Comparison of ENCODE assay signal across 30 cellular contexts in the genomic region with DNA sequence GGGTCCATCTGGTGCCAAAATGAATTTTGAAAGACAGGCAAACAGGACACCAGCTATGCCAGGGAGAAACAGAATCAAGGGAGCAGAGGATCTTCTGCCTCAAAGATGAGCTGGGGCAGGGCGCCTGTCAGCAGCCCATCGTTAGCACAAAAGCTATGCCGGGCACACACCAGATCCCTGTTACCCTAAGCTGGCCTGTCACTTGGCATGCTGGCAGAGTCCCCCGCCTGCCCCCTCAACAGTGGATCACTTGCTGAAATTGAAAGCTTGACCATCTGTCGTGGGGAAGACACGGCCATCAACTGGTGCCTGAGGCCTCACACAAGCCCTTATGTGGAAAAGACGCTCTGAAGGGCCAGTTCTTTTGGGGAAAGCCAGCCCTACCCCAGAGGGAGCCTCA.
DNase-seq lines count a peak whose midpoint lies in the region; ATAC-seq and TF ChIP-seq lines count a peak whose summit lies in the region.
"Had no signal": no experiment of that assay in that cellular context is flagged by ENCODE, and none has a peak within 500 bp of the region (broad histone marks: within the 10 kb centered on the region; RNA-seq: fewer than 3 reads in every experiment).

No MANE protein-coding gene starts in this region.

- peaks cover 0 to 6% (median 0%) of the 10 kb centered on the region in 9 donors for H3K36me3 ChIP-seq in heart left ventricle
- no peaks in the 10 kb centered on the region for H3K36me3 ChIP-seq in neuronal stem cell (replicated peaks in 1 of 2; ENCODE audit: control insufficient read depth in 2 of 2, insufficient read depth in 2 of 2, low read length in 2 of 2)
- no peaks in the 10 kb centered on the region for H3K36me3 ChIP-seq in uterus
- H3K36me3 ChIP-seq: ascending aorta, Peyer's patch, thoracic aorta had no signal

- no peak overlapping the region for H3K4me3 Mint-ChIP-seq in chondrocyte (ENCODE audit: unreplicated experiment)
- H3K4me3 Mint-ChIP-seq: central memory CD8-positive, alpha-beta T cell; memory B cell; naive thymus-derived CD4-positive, alpha-beta T cell had no signal

- H3K27me3 ChIP-seq in heart left ventricle (no peaks in the 10 kb centered on the region), neuronal stem cell (ENCODE audit: control insufficient read depth in 3 of 3, insufficient read depth in 3 of 3, low read depth in 1 of 3, low read length in 3 of 3) (no peaks in the 10 kb centered on the region), uterus (no peaks in the 10 kb centered on the region)
- H3K27me3 ChIP-seq: ascending aorta, Peyer's patch had no signal

- no peak for ATAC-seq in Right ventricle myocardium inferior
- no peak for ATAC-seq in heart left ventricle
- no peak for ATAC-seq in GM21737 (IDR thresholded peaks at IDR 0.05; ENCODE audit: unreplicated experiment)
- ATAC-seq: activated naive CD4-positive, alpha-beta T cell treated with anti-CD3 and anti-CD28 coated beads, Interleukin-2, amount 50 U/mL, for 72 hours; esophagus mucosa; HepG2; naive thymus-derived CD4-positive, alpha-beta T cell had no signal

- no peak overlapping the region for H3K4ac ChIP-seq in neuronal stem cell (ENCODE audit: low read length)

- H3K27me3 Mint-ChIP-seq in chondrocyte (ENCODE audit: low read depth), result no peaks in the 10 kb centered on the region
- H3K27me3 Mint-ChIP-seq: memory B cell had no signal

- no peak overlapping the region for H4K8ac ChIP-seq in neuronal stem cell (ENCODE audit: low read depth, low read length)

- 79 to 84% (median 82%) methylated on average over 5 to 7 of the region's 7 CpGs for WGBS in heart left ventricle, 4 donors
- WGBS in neuronal stem cell (ENCODE audit: extremely low coverage in 2 of 2, insufficient read length in 2 of 2, insufficient replicate concordance in 1 of 2), 2 donors, result no CpG with 5 or more reads among the region's 7 CpGs

- H2BK15ac ChIP-seq in neuronal stem cell (ENCODE audit: low read length), result peak overlapping the region; percentile 79

- no peaks in the 10 kb centered on the region for H3K9me3 Mint-ChIP-seq in chondrocyte (ENCODE audit: low read depth)
- H3K9me3 Mint-ChIP-seq: activated naive CD4-positive, alpha-beta T cell treated with anti-CD3 and anti-CD28 coated beads, Interleukin-2, amount 50 U/mL, for 72 hours; central memory CD8-positive, alpha-beta T cell had no signal

- peak overlapping the region; percentile 33 for H3K27ac Mint-ChIP-seq in chondrocyte (ENCODE audit: unreplicated experiment)
- H3K27ac Mint-ChIP-seq: activated naive CD4-positive, alpha-beta T cell treated with anti-CD3 and anti-CD28 coated beads, Interleukin-2, amount 50 U/mL, for 72 hours; memory B cell; naive thymus-derived CD4-positive, alpha-beta T cell had no signal

- H3K23ac ChIP-seq in neuronal stem cell (ENCODE audit: low read depth, low read length, poor library complexity), result no peak overlapping the region

- H3K27ac ChIP-seq in heart left ventricle (peak overlapping the region in 1 of 12 donors; percentile 31), neuronal stem cell (replicated peaks; ENCODE audit: low read length) (no peak overlapping the region), uterus (peak overlapping the region; percentile 18 to 37)
- H3K27ac ChIP-seq: HL-60, Peyer's patch, thoracic aorta, VCaP had no signal

- no peak overlapping the region for H3K14ac ChIP-seq in neuronal stem cell (ENCODE audit: low read length)

- intact Hi-C loops in Right ventricle myocardium inferior (cut with DNase I), result no loop called here
- intact Hi-C loops in heart left ventricle (cut with DNase I), result no loop called here
- intact Hi-C loops in uterus (cut with DNase I; ENCODE audit: low total_unique reads), result no loop called here

- no peak for TF ChIP-seq CTCF in heart left ventricle (IDR thresholded peaks at IDR 0.05)
- no peak for TF ChIP-seq CTCF in chondrocyte (IDR thresholded peaks at IDR 0.05)
- no peak for TF ChIP-seq CTCF in uterus (IDR thresholded peaks at IDR 0.05)

- no peak overlapping the region for H3K4me2 ChIP-seq in neuronal stem cell (ENCODE audit: insufficient read depth, low read length, poor library complexity, severe bottlenecking)

- H2AK5ac ChIP-seq in neuronal stem cell (ENCODE audit: low read depth, low read length), result no peak overlapping the region

- H2BK5ac ChIP-seq in neuronal stem cell (ENCODE audit: low read length), result no peak overlapping the region

- no peak for TF ChIP-seq POLR2A in heart left ventricle (IDR thresholded peaks at IDR 0.05)
- TF ChIP-seq POLR2A in uterus (IDR thresholded peaks at IDR 0.05), result no peak

- peaks cover 54% of the 10 kb centered on the region for H3K4me1 Mint-ChIP-seq in chondrocyte (ENCODE audit: low read depth)
- H3K4me1 Mint-ChIP-seq: central memory CD8-positive, alpha-beta T cell had no signal

- no peaks in the 10 kb centered on the region for H3K79me1 ChIP-seq in neuronal stem cell (ENCODE audit: low read depth, low read length)

- no peak overlapping the region for H3K9ac ChIP-seq in neuronal stem cell (ENCODE audit: low read depth, low read length, poor library complexity)

- no peak overlapping the region for H2BK12ac ChIP-seq in neuronal stem cell (ENCODE audit: low read length)

- DNase-seq in Right ventricle myocardium inferior (ENCODE audit: missing footprints) (peak; percentile 28), heart left ventricle (no peak), chondrocyte (ENCODE audit: low spot score) (no peak), neuronal stem cell (ENCODE audit: low spot score) (no peak), uterus (no peak), DMS53 (lab: John Stamatoyannopoulos, UW) (no peak), SK-N-DZ (ENCODE audit: low spot score) (no peak)
- DNase-seq: 8988T; activated CD4-positive, alpha-beta T cell treated with anti-CD3 and anti-CD28 coated beads, Interleukin-2, amount 50 U/mL, for 1 hour; AML-193; COR-L47; effector memory CD4-positive, alpha-beta T cell; kidney glomerular epithelial cell; naive thymus-derived CD4-positive, alpha-beta T cell; NCI-H1105; NCI-H2029; NCI-H345; NK-92 treated with Interleukin-12 subunit alpha and Interleukin-12 subunit beta, amount 100 ng/mL, for 24 hours; Peyer's patch; T-helper 2 cell had no signal

- peaks cover 0 to 45% (median 5%) of the 10 kb centered on the region in 12 donors for H3K4me1 ChIP-seq in heart left ventricle
- peaks cover 7 to 13% of the 10 kb centered on the region in 2 donors for H3K4me1 ChIP-seq in neuronal stem cell (ENCODE audit: control insufficient read depth in 2 of 2, insufficient read depth in 1 of 2, low read depth in 1 of 2, low read length in 2 of 2)
- H3K4me1 ChIP-seq in uterus, result no peaks in the 10 kb centered on the region
- H3K4me1 ChIP-seq: Peyer's patch had no signal

- H3K36me3 Mint-ChIP-seq in chondrocyte (ENCODE audit: low read depth), result peaks cover 6% of the 10 kb centered on the region
- H3K36me3 Mint-ChIP-seq: activated naive CD4-positive, alpha-beta T cell treated with anti-CD3 and anti-CD28 coated beads, Interleukin-2, amount 50 U/mL, for 72 hours had no signal

- peak overlapping the region; percentile 14 for H2AFZ ChIP-seq in neuronal stem cell (ENCODE audit: low read length)

- no peak overlapping the region for H2BK120ac ChIP-seq in neuronal stem cell (ENCODE audit: low read depth, low read length)

- no peak overlapping the region for H3K4me3 ChIP-seq in heart left ventricle
- H3K4me3 ChIP-seq in neuronal stem cell (ENCODE audit: low read length in 2 of 2), result no peak overlapping the region
- H3K4me3 ChIP-seq in uterus, result no peak overlapping the region
- H3K4me3 ChIP-seq: ascending aorta, Peyer's patch, thoracic aorta had no signal

- H3K18ac ChIP-seq in neuronal stem cell (ENCODE audit: low read length), result peak overlapping the region; percentile 68

- H4K91ac ChIP-seq in neuronal stem cell (ENCODE audit: low read depth, low read length, poor library complexity), result no peak overlapping the region

- H3K9me3 ChIP-seq in heart left ventricle, result no peaks in the 10 kb centered on the region
- no peaks in the 10 kb centered on the region for H3K9me3 ChIP-seq in neuronal stem cell (replicated peaks in 1 of 2; ENCODE audit: control insufficient read depth in 2 of 2, insufficient read depth in 1 of 2, low read depth in 1 of 2, low read length in 2 of 2)
- H3K9me3 ChIP-seq in uterus, result no peaks in the 10 kb centered on the region
- H3K9me3 ChIP-seq: ascending aorta, Peyer's patch, thoracic aorta had no signal
